Comparison of ENCODE assay signal across 12 cellular contexts in the genomic region with DNA sequence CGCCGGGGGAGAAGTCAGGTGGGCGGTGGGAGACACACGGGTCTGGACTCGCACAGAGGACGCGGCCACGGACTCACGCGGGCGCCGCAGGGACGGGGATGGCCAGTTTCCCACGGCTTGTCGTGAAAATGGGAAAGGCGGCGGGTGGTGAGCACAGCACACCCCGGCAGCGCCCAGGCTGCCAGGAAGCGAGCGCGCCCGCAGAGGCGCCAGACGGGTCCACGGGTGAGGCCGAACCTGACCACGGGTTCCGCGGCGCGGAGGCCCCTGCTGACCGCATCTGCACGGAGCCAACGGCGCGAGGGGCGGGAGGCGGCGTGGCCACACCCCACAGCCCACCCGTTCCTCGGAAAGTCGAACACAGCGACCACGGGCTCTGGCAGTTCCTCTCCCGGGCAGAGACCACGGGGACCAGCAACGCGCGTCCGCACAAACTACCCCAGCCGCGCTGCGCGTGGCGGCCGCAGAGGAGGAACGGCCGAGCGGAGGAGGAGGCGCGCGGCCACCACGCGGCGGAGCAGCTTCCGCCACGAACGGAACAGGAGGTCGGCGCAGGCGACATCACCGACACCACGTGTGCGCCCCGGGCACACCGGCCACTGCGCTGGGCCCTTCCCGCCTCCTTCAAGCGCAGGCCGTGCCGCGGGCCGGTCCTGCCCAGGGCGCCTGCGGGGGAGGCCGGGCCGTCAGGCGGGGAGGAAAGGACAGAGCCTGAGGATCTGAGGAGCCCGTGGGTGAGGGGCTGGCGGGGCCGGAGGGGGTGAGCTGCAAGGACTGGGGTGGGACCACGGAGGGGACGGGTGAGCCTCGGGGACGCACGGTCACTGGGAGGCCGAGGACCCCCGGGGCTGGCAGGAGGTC. TPM values are rescaled to one million over a fixed set of nuclear protein-coding genes. Genes with fewer than 3 reads are reported as not detected.
A peak's percentile ranks its signal among the peaks of the same experiment; 100 is the strongest.
DNase-seq lines count a peak whose midpoint lies in the region; ATAC-seq, FAIRE-seq and TF ChIP-seq lines count a peak whose summit lies in the region.
"Had no signal": no experiment of that assay in that cellular context is flagged by ENCODE, and none has a peak within 500 bp of the region (broad histone marks: within the 10 kb centered on the region; RNA-seq: fewer than 3 reads in every experiment).

No MANE protein-coding gene starts in this region.

- no peak overlapping the region for H3K4me3 ChIP-seq in K562
- H3K4me3 ChIP-seq in lower lobe of right lung, result peak overlapping the region; percentile 52
- H3K4me3 ChIP-seq in vagina, result peak overlapping the region in 1 of 2 donors; percentile 35

- POLR2A ChIA-PET in K562 (lab: Yijun Ruan, JAX), result no interaction called here

- peak; percentile 22 for ATAC-seq in Right ventricle myocardium inferior
- no peak for ATAC-seq in K562
- peak in 1 of 2 donors; percentile 61 for ATAC-seq in lower lobe of right lung

- no peak for TF ChIP-seq RAD21 in K562 (CRISPR knock-in tag; conservative IDR thresholded peaks at IDR 0.05 in 1 of 2, IDR thresholded peaks at IDR 0.05 in 1 of 2)

- in situ Hi-C loops in K562 (cut with MboI), result no loop called here

- peaks cover 22 to 40% of the 10 kb centered on the region in 2 experiments for H3K4me1 ChIP-seq in K562 (replicated peaks in 1 of 2; ENCODE audit: control insufficient read depth in 2 of 2, insufficient read depth in 2 of 2, low read length in 2 of 2)
- H3K4me1 ChIP-seq in lower lobe of right lung, result peaks cover 18% of the 10 kb centered on the region
- peaks cover 18% of the 10 kb centered on the region for H3K4me1 ChIP-seq in vagina

- intact Hi-C loops in Right ventricle myocardium inferior (cut with DNase I), result no loop called here
- intact Hi-C loops in cardiac septum (cut with DNase I), result no loop called here
- intact Hi-C loops in K562 (cut with micrococcal nuclease), result no loop called here
- intact Hi-C loops in lower lobe of right lung (cut with DNase I), result no loop called here
- intact Hi-C loops in vagina (cut with DNase I), result loop anchor here (10.0 kb wide), 1 partner anchor 253 kb away; no protein-coding TSS in a partner anchor

- no peaks in the 10 kb centered on the region for H4K20me1 ChIP-seq in K562 (replicated peaks; ENCODE audit: control insufficient read depth, insufficient read depth, low read length)

- BruUV-seq in K562 (replicated peaks; lab: Mats Ljungman, UMichigan), result no TSS peak

- TF ChIP-seq POLR2A in K562 (conservative IDR thresholded peaks at IDR 0.05) (no peak), vagina (IDR thresholded peaks at IDR 0.05) (no peak)

- H2AFZ ChIP-seq in K562 (ENCODE audit: low read depth, low read length), result no peak overlapping the region

- H3K4me2 ChIP-seq in K562 (ENCODE audit: insufficient read depth, low read length), result no peak overlapping the region

- TF ChIP-seq EP300 in K562 (IDR thresholded peaks at IDR 0.05; ENCODE audit: low read length), result no peak

- FAIRE-seq in K562 (lab: Jason Lieb, UNC), result no peak

- TF ChIP-seq CTCF in K562 (IDR thresholded peaks at IDR 0.05 in 2 of 3, conservative IDR thresholded peaks at IDR 0.05 in 1 of 3; ENCODE audit: insufficient read depth in 2 of 3, low read depth in 1 of 3, low read length in 3 of 3) (no peak), lower lobe of right lung (IDR thresholded peaks at IDR 0.05) (no peak), vagina (IDR thresholded peaks at IDR 0.05) (no peak)

- H3K27me3 ChIP-seq in K562 (ENCODE audit: control insufficient read depth in 2 of 2, insufficient read depth in 2 of 2, low read length in 2 of 2) (no peaks in the 10 kb centered on the region), lower lobe of right lung (ENCODE audit: low read depth) (no peaks in the 10 kb centered on the region), vagina (no peaks in the 10 kb centered on the region)

- CTCF ChIA-PET in K562 (lab: Yijun Ruan, JAX; ENCODE audit: low intra/inter-chr PET ratio), result no interaction called here

- DNase-seq in Right ventricle myocardium inferior (ENCODE audit: missing footprints) (no peak), cardiac septum (ENCODE audit: low spot score) (no peak), K562 (ENCODE audit: extremely low read depth in 1 of 4, low spot score in 3 of 4) (no peak), lower lobe of right lung (peak; percentile 51), vagina (ENCODE audit: extremely low spot score in 2 of 2) (no peak), HCEC 1CT (no peak), KG1 (lab: John Stamatoyannopoulos, UW) (no peak), foreskin melanocyte (no peak)
- DNase-seq: hippocampal formation, NCI-H1092 had no signal

- H3K9ac ChIP-seq in K562 (ENCODE audit: insufficient read depth in 1 of 2, low read depth in 2 of 2, low read length in 2 of 2), result no peak overlapping the region

- peaks cover 68% of the 10 kb centered on the region for H3K79me2 ChIP-seq in K562 (ENCODE audit: control insufficient read depth, insufficient read depth, low read length)

- H3K9me1 ChIP-seq in K562 (ENCODE audit: control insufficient read depth, insufficient read depth, low read length), result no peaks in the 10 kb centered on the region

- peaks cover 5% of the 10 kb centered on the region; the same call in 2 of the 3 replicates for H3K36me3 ChIP-seq in K562 (ENCODE audit: control insufficient read depth, insufficient read depth, low read length)
- no peaks in the 10 kb centered on the region for H3K36me3 ChIP-seq in lower lobe of right lung
- no peaks in the 10 kb centered on the region for H3K36me3 ChIP-seq in vagina

- H3K27ac ChIP-seq in K562 (ENCODE audit: extremely low read depth, low read depth, low read length) (no peak overlapping the region), lower lobe of right lung (peak overlapping the region; percentile 56), vagina (peak overlapping the region; percentile 1)
- H3K27ac ChIP-seq: C4-2B had no signal

- WGBS in K562 (ENCODE audit: insufficient coverage, low coverage, missing lambda C conversion rate), result 97% methylated on average over 34 of the region's 99 CpGs

- H3K9me3 ChIP-seq in K562 (replicated peaks; ENCODE audit: control insufficient read depth, insufficient read depth, low read depth, low read length) (no peaks in the 10 kb centered on the region), lower lobe of right lung (no peaks in the 10 kb centered on the region), vagina (no peaks in the 10 kb centered on the region)

RNA-seq across cellular contexts. Expression of a gene that starts 5.6 kb away (rescaled TPM):
- 6.8 TPM for total RNA-seq in Right ventricle myocardium inferior
- total RNA-seq in cardiac septum, result 11.3 TPM
- 17.3 and 38.8 TPM in 2 replicates for total RNA-seq in K562 (2011; cell fraction: chromatin; rRNA removed; ENCODE audit: low replicate concordance)
- total RNA-seq in K562 (2011; cell fraction: nucleolus; rRNA removed), result 26.5 and 29.7 TPM in 2 replicates
- 17.2 and 17.5 TPM in 2 replicates for total RNA-seq in K562 (2011; cell fraction: nucleoplasm; rRNA removed)
- total RNA-seq in K562 (2014; rRNA removed), result 6.5 and 6.7 TPM in 2 replicates
- 1.3 and 1.5 TPM in 2 replicates for total RNA-seq in K562 (2014; rRNA removed; fragmentation: Illumina TruSeq; extraction: Trizol)
- total RNA-seq in K562 (2015; rRNA removed; fragmentation: Illumina TruSeq; extraction: Trizol), result 3.3 and 3.4 TPM in 2 replicates
- 11.7 and 12.5 TPM in 2 replicates for total RNA-seq in K562 (2021)
- 3.9 and 8.0 TPM in 2 replicates for polyA plus RNA-seq in K562 (2011; rRNA removed)
- polyA plus RNA-seq in K562 (2011; cell fraction: cytosol; rRNA removed), result 5.1 and 8.7 TPM in 2 replicates
- 60.2 and 73.6 TPM in 2 replicates for polyA plus RNA-seq in K562 (2011; cell fraction: nucleus; rRNA removed)
- polyA plus RNA-seq in K562 (2012), result 7.9 and 18.3 TPM in 2 replicates
- 5.6 and 8.5 TPM in 2 replicates for polyA plus RNA-seq in K562 (2014; fragmentation: Illumina TruSeq; extraction: Trizol)
- under 1 TPM; 0.29 to 0.35 TPM for polyA plus RNA-seq in K562 (2014; fragmentation: Nextera tagmentation; extraction: Ambion mirVana)
- polyA plus RNA-seq in K562 (2014; rRNA removed), result 8.6 and 10.2 TPM in 2 replicates
- polyA minus RNA-seq in K562 (2011; rRNA and poly(A)+ RNA removed), result 2.0 and 3.0 TPM in 2 replicates
- polyA minus RNA-seq in K562 (2011; cell fraction: cytosol; rRNA and poly(A)+ RNA removed), result 2.3 and 5.6 TPM in 2 replicates
- polyA minus RNA-seq in K562 (2011; cell fraction: nucleus; rRNA and poly(A)+ RNA removed), result 6.2 and 8.9 TPM in 2 replicates
- total RNA-seq in lower lobe of right lung, result 25.2 TPM
- total RNA-seq in vagina, result 35.6 TPM

RNA-seq across cellular contexts. Expression of a gene that starts 5.8 kb away (rescaled TPM):
- total RNA-seq in Right ventricle myocardium inferior (2.2 TPM), cardiac septum (3.3 TPM), K562 (2014; rRNA removed) (0.33 and 0.50 TPM in 2 replicates), K562 (2014; rRNA removed; fragmentation: Illumina TruSeq; extraction: Trizol) (not detected in 2 replicates), K562 (2015; rRNA removed; fragmentation: Illumina TruSeq; extraction: Trizol) (0.07 TPM in 1 of 2 replicates, not detected in the other), K562 (2021) (0.63 and 1.2 TPM in 2 replicates), lower lobe of right lung (6.9 TPM), vagina (2.9 TPM)
- 0.25 and 0.97 TPM in 2 replicates for total RNA-seq in K562 (2011; cell fraction: chromatin; rRNA removed; ENCODE audit: low replicate concordance)
- 1.6 and 1.8 TPM in 2 replicates for total RNA-seq in K562 (2011; cell fraction: nucleolus; rRNA removed)
- 0.69 and 0.88 TPM in 2 replicates for total RNA-seq in K562 (2011; cell fraction: nucleoplasm; rRNA removed)
- polyA plus RNA-seq in K562 (2011; rRNA removed) (0.11 and 0.22 TPM in 2 replicates), K562 (2014; fragmentation: Illumina TruSeq; extraction: Trizol) (not detected in 2 replicates), K562 (2014; fragmentation: Nextera tagmentation; extraction: Ambion mirVana) (not detected), K562 (2014; rRNA removed) (0.20 and 0.50 TPM in 2 replicates)
- polyA plus RNA-seq in K562 (2011; cell fraction: cytosol; rRNA removed), result 0.13 and 0.36 TPM in 2 replicates
- polyA plus RNA-seq in K562 (2011; cell fraction: nucleus; rRNA removed), result 2.8 and 4.7 TPM in 2 replicates
- polyA plus RNA-seq in K562 (2012), result 0.34 and 2.4 TPM in 2 replicates
- not detected in 2 replicates for polyA minus RNA-seq in K562 (2011; rRNA and poly(A)+ RNA removed)
- not detected in 2 replicates for polyA minus RNA-seq in K562 (2011; cell fraction: cytosol; rRNA and poly(A)+ RNA removed)
- 0.81 and 1.00 TPM in 2 replicates for polyA minus RNA-seq in K562 (2011; cell fraction: nucleus; rRNA and poly(A)+ RNA removed)

RNA-seq across cellular contexts. Expression of a gene that starts 23.8 kb away (rescaled TPM):
- total RNA-seq in Right ventricle myocardium inferior (not detected), cardiac septum (not detected), K562 (2014; rRNA removed) (0.16 and 0.27 TPM in 2 replicates), K562 (2014; rRNA removed; fragmentation: Illumina TruSeq; extraction: Trizol) (not detected in 2 replicates), K562 (2015; rRNA removed; fragmentation: Illumina TruSeq; extraction: Trizol) (0.08 TPM in 1 of 2 replicates, not detected in the other), K562 (2021) (0.13 and 0.18 TPM in 2 replicates), lower lobe of right lung (0.15 TPM), vagina (not detected)
- total RNA-seq in K562 (2011; cell fraction: chromatin; rRNA removed; ENCODE audit: low replicate concordance), result 0.23 and 0.67 TPM in 2 replicates
- total RNA-seq in K562 (2011; cell fraction: nucleolus; rRNA removed), result 0.50 and 0.53 TPM in 2 replicates
- 0.22 TPM in 1 of 2 replicates, not detected in the other for total RNA-seq in K562 (2011; cell fraction: nucleoplasm; rRNA removed)
- polyA plus RNA-seq in K562 (2011; rRNA removed) (0.06 and 0.11 TPM in 2 replicates), K562 (2014; fragmentation: Illumina TruSeq; extraction: Trizol) (0.07 TPM in 1 of 2 replicates, not detected in the other), K562 (2014; fragmentation: Nextera tagmentation; extraction: Ambion mirVana) (not detected), K562 (2014; rRNA removed) (0.20 TPM in 1 of 2 replicates, not detected in the other)
- polyA plus RNA-seq in K562 (2011; cell fraction: cytosol; rRNA removed), result 0.04 and 0.27 TPM in 2 replicates
- 0.63 and 1.0 TPM in 2 replicates for polyA plus RNA-seq in K562 (2011; cell fraction: nucleus; rRNA removed)
- polyA plus RNA-seq in K562 (2012), result 0.12 and 0.16 TPM in 2 replicates
- polyA minus RNA-seq in K562 (2011; rRNA and poly(A)+ RNA removed), result not detected in 2 replicates
- not detected in 2 replicates for polyA minus RNA-seq in K562 (2011; cell fraction: cytosol; rRNA and poly(A)+ RNA removed)
- 0.13 and 0.22 TPM in 2 replicates for polyA minus RNA-seq in K562 (2011; cell fraction: nucleus; rRNA and poly(A)+ RNA removed)
- total RNA-seq: temporal lobe had no signal

RNA-seq across cellular contexts. Expression of a gene that starts 41.7 kb away (rescaled TPM):
- total RNA-seq in Right ventricle myocardium inferior (11.5 TPM), cardiac septum (12.2 TPM), K562 (2014; rRNA removed) (49.2 and 60.0 TPM in 2 replicates), K562 (2014; rRNA removed; fragmentation: Illumina TruSeq; extraction: Trizol) (24.4 and 29.3 TPM in 2 replicates), K562 (2015; rRNA removed; fragmentation: Illumina TruSeq; extraction: Trizol) (28.2 and 29.1 TPM in 2 replicates), K562 (2021) (72.0 and 74.5 TPM in 2 replicates), lower lobe of right lung (20.7 TPM), vagina (35.1 TPM)
- total RNA-seq in K562 (2011; cell fraction: chromatin; rRNA removed; ENCODE audit: low replicate concordance), result 47.6 and 128 TPM in 2 replicates
- 87.2 and 93.1 TPM in 2 replicates for total RNA-seq in K562 (2011; cell fraction: nucleolus; rRNA removed)
- total RNA-seq in K562 (2011; cell fraction: nucleoplasm; rRNA removed), result 47.3 and 58.7 TPM in 2 replicates
- polyA plus RNA-seq in K562 (2011; rRNA removed) (44.9 and 71.8 TPM in 2 replicates), K562 (2014; fragmentation: Illumina TruSeq; extraction: Trizol) (26.4 and 44.1 TPM in 2 replicates), K562 (2014; fragmentation: Nextera tagmentation; extraction: Ambion mirVana) (under 1 TPM; 0.20 to 0.42 TPM), K562 (2014; rRNA removed) (76.3 and 82.7 TPM in 2 replicates)
- polyA plus RNA-seq in K562 (2011; cell fraction: cytosol; rRNA removed), result 59.2 and 114 TPM in 2 replicates
- 244 and 400 TPM in 2 replicates for polyA plus RNA-seq in K562 (2011; cell fraction: nucleus; rRNA removed)
- polyA plus RNA-seq in K562 (2012), result 38.5 and 48.2 TPM in 2 replicates
- polyA minus RNA-seq in K562 (2011; rRNA and poly(A)+ RNA removed), result 25.2 and 31.9 TPM in 2 replicates
- polyA minus RNA-seq in K562 (2011; cell fraction: cytosol; rRNA and poly(A)+ RNA removed), result 37.7 and 44.3 TPM in 2 replicates
- polyA minus RNA-seq in K562 (2011; cell fraction: nucleus; rRNA and poly(A)+ RNA removed), result 47.9 and 59.5 TPM in 2 replicates
